ENCODE assay signal across 11 cellular contexts in the genomic region with DNA sequence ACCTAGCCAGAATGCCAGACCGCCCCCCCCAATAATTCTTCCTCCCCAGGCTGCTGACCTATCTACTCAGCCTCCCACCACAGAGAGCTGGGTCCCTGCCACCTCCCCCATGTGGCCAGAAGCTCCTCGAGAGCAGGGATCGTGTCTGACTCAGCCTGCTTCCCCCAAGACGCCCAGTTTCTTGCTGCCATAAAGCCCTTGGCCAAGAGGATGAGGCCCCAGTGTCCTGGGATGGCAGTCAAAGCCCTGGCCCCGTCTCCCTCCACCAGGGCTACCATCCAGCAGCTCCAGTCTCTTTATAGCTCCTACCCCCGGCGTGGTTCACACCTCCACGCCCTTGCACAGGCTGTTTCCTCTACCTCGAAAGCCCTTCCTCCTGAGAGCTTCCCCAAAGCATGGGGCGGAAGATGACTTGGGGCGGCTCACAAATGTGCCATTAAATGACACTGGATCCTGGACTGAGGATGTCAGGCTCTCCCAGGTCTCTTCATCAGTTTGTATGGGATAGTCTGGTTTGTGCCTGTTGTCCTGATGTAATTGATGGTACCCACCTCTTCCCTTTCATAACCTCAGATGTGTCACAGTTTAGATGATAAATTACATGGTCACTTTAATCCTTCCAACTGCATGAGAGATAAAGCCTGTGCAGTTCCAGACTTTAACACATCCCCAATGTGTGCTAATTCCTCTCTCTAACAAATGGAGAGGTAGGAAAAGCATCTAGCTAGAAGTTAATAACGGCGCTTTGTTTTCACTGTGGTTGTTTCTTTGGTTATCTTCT. TPM values are rescaled to one million over a fixed set of nuclear protein-coding genes. Genes with fewer than 3 reads are reported as not detected.
DNase-seq lines count a peak whose midpoint lies in the region; ATAC-seq and TF ChIP-seq lines count a peak whose summit lies in the region.
"Had no signal": no experiment of that assay in that cellular context is flagged by ENCODE, and none has a peak within 500 bp of the region (broad histone marks: within the 10 kb centered on the region; RNA-seq: fewer than 3 reads in every experiment).

No MANE protein-coding gene starts in this region.

- intact Hi-C loops in lower leg skin (cut with DNase I; ENCODE audit: low total_unique reads) = no loop called here
- intact Hi-C loops in esophagus squamous epithelium (cut with DNase I) = no loop called here

- H3K4me1 Mint-ChIP-seq in natural killer cell treated with Interleukin-12 subunit alpha and Interleukin-12 subunit beta and Interleukin-15 and Interleukin-18, amount 100 ng/mL, for 72 hours (ENCODE audit: low read depth in 2 of 2) = peaks cover 67 to 72% of the 10 kb centered on the region in 2 donors

- H3K9me3 Mint-ChIP-seq in natural killer cell treated with Interleukin-12 subunit alpha and Interleukin-12 subunit beta and Interleukin-15 and Interleukin-18, amount 100 ng/mL, for 72 hours = no peaks in the 10 kb centered on the region

- peaks cover 7 to 19% (median 11%) of the 10 kb centered on the region in 3 donors for H3K4me1 ChIP-seq in esophagus squamous epithelium

- 57 to 60% methylated on average over 13 of the region's 13 CpGs for WGBS in lower leg skin, 2 donors
- WGBS in esophagus squamous epithelium, 2 donors = 42 to 52% methylated on average over 9 to 13 of the region's 13 CpGs

- H3K36me3 Mint-ChIP-seq in natural killer cell treated with Interleukin-12 subunit alpha and Interleukin-12 subunit beta and Interleukin-15 and Interleukin-18, amount 100 ng/mL, for 72 hours = no peaks in the 10 kb centered on the region

- TF ChIP-seq CTCF in astrocyte of the cerebellum (IDR thresholded peaks at IDR 0.05; ENCODE audit: low read depth, low read length, missing control alignments) (no peak), lower leg skin (IDR thresholded peaks at IDR 0.05) (no peak), esophagus squamous epithelium (IDR thresholded peaks at IDR 0.05) (no peak)

- no peaks in the 10 kb centered on the region for H3K36me3 ChIP-seq in esophagus squamous epithelium
- H3K36me3 ChIP-seq: ovary had no signal

- in situ Hi-C loops in G401 (cut with HindIII; ENCODE audit: low sequenced_read_pairs) = no loop called here
- in situ Hi-C loops in astrocyte of the cerebellum (cut with HindIII; ENCODE audit: low sequenced_read_pairs) = no loop called here

- H3K27ac Mint-ChIP-seq in natural killer cell treated with Interleukin-12 subunit alpha and Interleukin-12 subunit beta and Interleukin-15 and Interleukin-18, amount 100 ng/mL, for 72 hours = no peak overlapping the region

- peaks cover 0 to 38% (median 0%) of the 10 kb centered on the region in 4 donors for H3K27me3 ChIP-seq in esophagus squamous epithelium
- H3K27me3 ChIP-seq: ovary had no signal

- H3K27me3 Mint-ChIP-seq in natural killer cell treated with Interleukin-12 subunit alpha and Interleukin-12 subunit beta and Interleukin-15 and Interleukin-18, amount 100 ng/mL, for 72 hours = no peaks in the 10 kb centered on the region

- H3K27ac ChIP-seq in esophagus squamous epithelium = no peak overlapping the region
- H3K27ac ChIP-seq: HL-60, ovary, VCaP had no signal

- TF ChIP-seq POLR2A in lower leg skin (IDR thresholded peaks at IDR 0.05) (no peak), esophagus squamous epithelium (IDR thresholded peaks at IDR 0.05) (no peak)

- no peak overlapping the region for H3K4me3 ChIP-seq in astrocyte of the cerebellum (ENCODE audit: low read depth, low read length)
- no peak overlapping the region for H3K4me3 ChIP-seq in lower leg skin (ENCODE audit: low read depth, poor library complexity, severe bottlenecking)
- H3K4me3 ChIP-seq in esophagus squamous epithelium = no peak overlapping the region
- H3K4me3 ChIP-seq: ovary had no signal

- H3K9me3 ChIP-seq in esophagus squamous epithelium = no peaks in the 10 kb centered on the region
- H3K9me3 ChIP-seq: ovary had no signal

- peak overlapping the region; percentile 69 for H3K4me3 Mint-ChIP-seq in natural killer cell treated with Interleukin-12 subunit alpha and Interleukin-12 subunit beta and Interleukin-15 and Interleukin-18, amount 100 ng/mL, for 72 hours

- peak; percentile 19 for DNase-seq in G401 (ENCODE audit: low spot score)
- peak; percentile 55 for DNase-seq in LHCN-M2 (ENCODE audit: low read depth)
- peak; percentile 53 for DNase-seq in astrocyte of the cerebellum (ENCODE audit: low read depth)
- peak; percentile 75 for DNase-seq in natural killer cell treated with Interleukin-12 subunit alpha and Interleukin-12 subunit beta and Interleukin-15 and Interleukin-18, amount 100 ng/mL, for 72 hours (ENCODE audit: low spot score)
- DNase-seq in lower leg skin (ENCODE audit: low spot score in 2 of 2) = no peak
- no peak for DNase-seq in esophagus squamous epithelium (lab: John Stamatoyannopoulos, UW)
- DNase-seq: NCI-H345, ovary had no signal

- ATAC-seq in natural killer cell treated with Interleukin-12 subunit alpha and Interleukin-12 subunit beta and Interleukin-15 and Interleukin-18, amount 100 ng/mL, for 72 hours = peak; percentile 78 to 83
- ATAC-seq in GM21515 (IDR thresholded peaks at IDR 0.05; ENCODE audit: unreplicated experiment) = no peak

RNA-seq across cellular contexts. Expression of a gene that starts 13.1 kb away (rescaled TPM):
- total RNA-seq in G401 (2014; rRNA removed; shearing (Covaris generic)) = 45.4 and 49.5 TPM in 2 replicates
- total RNA-seq in LHCN-M2 (2014; rRNA removed) (20.5 and 22.6 TPM in 2 replicates), lower leg skin (1 to 10 TPM; 2.2 to 4.6 (median 3.3) TPM), esophagus squamous epithelium (1 to 10 TPM in 2 of 4 donors, under 1 TPM in 2; 0.18 to 2.1 (median 0.86) TPM)
- polyA plus RNA-seq in LHCN-M2 (2012) = 20.8 TPM
- total RNA-seq in natural killer cell treated with Interleukin-12 subunit alpha and Interleukin-12 subunit beta and Interleukin-15 and Interleukin-18, amount 100 ng/mL, for 72 hours = 1 to 10 TPM in 1 of 2 donors, not detected in 1; 1.2 TPM

RNA-seq across cellular contexts. Expression of a gene that starts 47.2 kb away (rescaled TPM):
- 50.5 and 56.2 TPM in 2 replicates for total RNA-seq in G401 (2014; rRNA removed; shearing (Covaris generic))
- total RNA-seq in LHCN-M2 (2014; rRNA removed) = 9.8 and 11.5 TPM in 2 replicates
- 8.1 TPM for polyA plus RNA-seq in LHCN-M2 (2012)
- total RNA-seq in natural killer cell treated with Interleukin-12 subunit alpha and Interleukin-12 subunit beta and Interleukin-15 and Interleukin-18, amount 100 ng/mL, for 72 hours = 1 to 10 TPM in 1 of 2 donors, under 1 TPM in 1; 0.73 to 1.6 TPM
- total RNA-seq in lower leg skin = 100 to 1,000 TPM in 2 of 4 donors, 10 to 100 TPM in 2; 79.7 to 128 (median 94.7) TPM
- 10 to 100 TPM in 2 of 4 donors, 1 to 10 TPM in 2; 8.8 to 35.5 (median 16.4) TPM for total RNA-seq in esophagus squamous epithelium

Comparison
In these comparisons a context has a peak if more than half of its experiments do, and no peak if none do; other contexts are left out.
1. DNase-seq: peak in G401 (single experiment), LHCN-M2 (single experiment), astrocyte of the cerebellum (single experiment) and natural killer cell treated with Interleukin-12 subunit alpha and Interleukin-12 subunit beta and Interleukin-15 and Interleukin-18, amount 100 ng/mL, for 72 hours (single experiment); none in lower leg skin (0 of 2) and esophagus squamous epithelium (single experiment).